In the genomic region with DNA sequence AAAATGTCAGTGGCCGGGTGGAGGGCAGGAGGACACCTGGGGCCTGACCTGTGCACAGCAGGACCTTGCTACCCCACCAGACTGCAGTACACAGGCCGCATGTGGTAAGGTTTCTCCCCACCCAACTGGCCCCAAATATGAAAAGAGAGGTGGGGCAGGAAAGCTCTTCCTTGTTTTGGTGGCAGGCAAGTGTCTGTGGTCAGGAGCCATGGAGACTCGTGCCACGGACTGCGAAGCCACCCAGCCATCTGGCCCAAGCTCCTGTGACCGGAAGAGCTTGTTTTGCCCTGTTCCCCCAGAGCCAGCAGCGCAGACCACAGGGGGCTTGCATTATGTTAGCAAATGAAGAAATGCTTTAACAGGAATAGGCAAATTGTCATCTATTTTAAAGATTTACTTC, we compare ENCODE assay signal across 17 cellular contexts. TPM values are rescaled to one million over a fixed set of nuclear protein-coding genes. Genes with fewer than 3 reads are reported as not detected.
DNase-seq lines count a peak whose midpoint lies in the region; ATAC-seq and TF ChIP-seq lines count a peak whose summit lies in the region.
"Had no signal": no experiment of that assay in that cellular context is flagged by ENCODE, and none has a peak within 500 bp of the region (broad histone marks: within the 10 kb centered on the region; RNA-seq: fewer than 3 reads in every experiment).

No MANE protein-coding gene starts in this region.

- WGBS in esophagus squamous epithelium, 2 donors: 69 to 93% methylated on average over 3 to 5 of the region's 7 CpGs

- TF ChIP-seq POLR2A in esophagus squamous epithelium (IDR thresholded peaks at IDR 0.05): no peak

- H3K4me2 ChIP-seq in BLaER1: peak overlapping the region; percentile 60
- H3K4me2 ChIP-seq: PC-9 had no signal

- in situ Hi-C loops in KBM-7 (cut with MboI; ENCODE audit: low pct_unique_long_range_greater_than_20kb, low sequenced_read_pairs): no loop called here

- TF ChIP-seq CTCF in dorsolateral prefrontal cortex (IDR thresholded peaks at IDR 0.05 in 54 of 56, conservative IDR thresholded peaks at IDR 0.05 in 2 of 56; ENCODE audit: low read depth in 1 of 56, partially characterized antibody in 56 of 56) (no peak), esophagus squamous epithelium (IDR thresholded peaks at IDR 0.05) (no peak)

- peak overlapping the region; percentile 16; the same call in 1 of the 2 replicates for H3K9ac ChIP-seq in BLaER1

- H3K27ac ChIP-seq in BLaER1: no peak overlapping the region
- H3K27ac ChIP-seq in dorsolateral prefrontal cortex: peak overlapping the region in 54 of 59 donors; percentile 16 to 99 (median 90)
- no peak overlapping the region for H3K27ac ChIP-seq in esophagus squamous epithelium
- H3K27ac ChIP-seq: C4-2B, PC-9 had no signal

- intact Hi-C loops in dorsolateral prefrontal cortex (cut with DNase I) (loop anchor here in 1 of 2 donors (5.0 kb wide), 2 partner anchors 72 to 293 kb away; no protein-coding TSS in a partner anchor), esophagus squamous epithelium (cut with DNase I) (no loop called here)

- H3K4me3 ChIP-seq in BLaER1 (no peak overlapping the region), dorsolateral prefrontal cortex (no peak overlapping the region), esophagus squamous epithelium (no peak overlapping the region)
- H3K4me3 ChIP-seq: HAP-1, PC-9 had no signal

- H3K4me1 ChIP-seq in BLaER1 (peaks cover 27% of the 10 kb centered on the region), esophagus squamous epithelium (peaks cover 0 to 7% (median 0%) of the 10 kb centered on the region in 3 donors)

- DNase-seq in KBM-7 (peak; percentile 83), NOMO-1 treated with dmso at 0.1 percent for 144 hours (lab: John Stamatoyannopoulos, UW; ENCODE audit: unreplicated experiment) (peak; percentile 28), dorsolateral prefrontal cortex (no peak), esophagus squamous epithelium (lab: John Stamatoyannopoulos, UW) (no peak)
- DNase-seq in activated naive CD4-positive, alpha-beta T cell treated with anti-CD3 and anti-CD28 coated beads, Interleukin-2, amount 50 U/mL, for 16 hours: no peak
- DNase-seq: COR-L47, DMS53, NCI-H1092 treated with DMSO at 0.1 percent for 48 hours, NCI-H1694, NCI-H524 treated with DMSO at 0.1 percent for 48 hours, PC-9, T-helper 1 cell had no signal

- no peaks in the 10 kb centered on the region for H3K27me3 ChIP-seq in BLaER1
- H3K27me3 ChIP-seq in dorsolateral prefrontal cortex: peaks cover 0 to 10% (median 0%) of the 10 kb centered on the region in 45 donors
- H3K27me3 ChIP-seq in esophagus squamous epithelium: peaks cover 0 to 84% (median 0%) of the 10 kb centered on the region in 4 donors

- ATAC-seq in HG02852 (IDR thresholded peaks at IDR 0.05; ENCODE audit: unreplicated experiment): no peak
- no peak for ATAC-seq in GM21360 (IDR thresholded peaks at IDR 0.05; ENCODE audit: unreplicated experiment)

- H3K9me3 ChIP-seq in BLaER1: no peaks in the 10 kb centered on the region
- no peaks in the 10 kb centered on the region for H3K9me3 ChIP-seq in esophagus squamous epithelium
- H3K9me3 ChIP-seq: HAP-1 had no signal

- H3K36me3 ChIP-seq in BLaER1: no peaks in the 10 kb centered on the region
- H3K36me3 ChIP-seq in esophagus squamous epithelium: no peaks in the 10 kb centered on the region
- H3K36me3 ChIP-seq: HAP-1 had no signal

- H4K20me1 ChIP-seq in BLaER1: no peaks in the 10 kb centered on the region

RNA-seq across cellular contexts. Expression of gene OLIG1, which starts 54.9 kb away (rescaled TPM):
- total RNA-seq in dorsolateral prefrontal cortex (100 to 1,000 TPM in 77 of 120 experiments, 10 to 100 TPM in 43; 30.7 to 365 (median 119) TPM), esophagus squamous epithelium (not detected)
- total RNA-seq: PC-9 had no signal

Comparison
In these comparisons a context has a peak if more than half of its experiments do, and no peak if none do; other contexts are left out.
1. H3K27ac ChIP-seq: peak in dorsolateral prefrontal cortex (54 of 59); none in BLaER1 (single experiment) and esophagus squamous epithelium (0 of 4).
2. DNase-seq: peak in KBM-7 (single experiment) and NOMO-1 treated with dmso at 0.1 percent for 144 hours (single experiment); none in dorsolateral prefrontal cortex (0 of 10), esophagus squamous epithelium (single experiment) and activated naive CD4-positive, alpha-beta T cell treated with anti-CD3 and anti-CD28 coated beads, Interleukin-2, amount 50 U/mL, for 16 hours (single experiment).
3. RNA of gene OLIG1, which starts 54.9 kb away (total RNA-seq): 30.7 to 365 TPM in dorsolateral prefrontal cortex; not detected in esophagus squamous epithelium; every median in the first group is over 10 times any median in the second.